ENCODE assay signal across 25 cellular contexts in the genomic region with DNA sequence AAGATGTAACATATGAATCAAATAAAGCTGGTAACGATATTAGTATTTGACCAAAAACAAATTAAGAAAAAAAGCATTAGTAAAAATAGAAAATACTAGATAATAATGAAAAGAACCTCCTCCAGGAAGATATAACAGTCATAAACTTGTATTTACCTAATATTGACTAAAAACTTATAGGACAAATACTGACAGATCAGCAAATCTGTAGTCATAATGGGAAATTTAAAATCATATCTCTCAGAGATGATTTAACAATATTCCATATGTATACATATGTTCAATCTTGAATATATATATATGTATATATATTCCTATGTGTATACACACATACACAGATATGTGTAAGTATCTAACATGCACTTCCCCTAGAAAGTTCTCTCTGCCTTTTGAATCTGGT. TPM values are rescaled to one million over a fixed set of nuclear protein-coding genes. Genes with fewer than 3 reads are reported as not detected.
DNase-seq lines count a peak whose midpoint lies in the region; ATAC-seq, FAIRE-seq and TF ChIP-seq lines count a peak whose summit lies in the region.
"Had no signal": no experiment of that assay in that cellular context is flagged by ENCODE, and none has a peak within 500 bp of the region (broad histone marks: within the 10 kb centered on the region; RNA-seq: fewer than 3 reads in every experiment).

No MANE protein-coding gene starts in this region.

- 3% methylated on average over 1 of the region's 1 CpG for WGBS in HepG2 (ENCODE audit: low lambda C conversion rate)
- 91% methylated on average over 1 of the region's 1 CpG for WGBS in right lobe of liver (ENCODE audit: insufficient coverage, low coverage, low lambda C conversion rate, missing lambda C conversion rate)
- 5% methylated on average over 1 of the region's 1 CpG for WGBS in K562 (ENCODE audit: insufficient coverage, low coverage, missing lambda C conversion rate)

- H3K27me3 Mint-ChIP-seq in activated T-cell treated with anti-CD3 and anti-CD28 coated beads, Interleukin-2, amount 50 U/mL, for 72 hours (ENCODE audit: low read depth): no peaks in the 10 kb centered on the region

- H3K9ac ChIP-seq in HepG2 (ENCODE audit: insufficient read depth, low read depth, low read length): no peak overlapping the region
- no peak overlapping the region for H3K9ac ChIP-seq in K562 (ENCODE audit: insufficient read depth in 1 of 2, low read depth in 2 of 2, low read length in 2 of 2)
- H3K9ac ChIP-seq: BLaER1 had no signal

- H3K36me3 ChIP-seq in HepG2 (replicated peaks in 1 of 2; ENCODE audit: control insufficient read depth in 1 of 2, insufficient read depth in 2 of 2, low read length in 2 of 2): no peaks in the 10 kb centered on the region
- H3K36me3 ChIP-seq in right lobe of liver: no peaks in the 10 kb centered on the region
- H3K36me3 ChIP-seq in K562 (ENCODE audit: control insufficient read depth, insufficient read depth, low read length): no peaks in the 10 kb centered on the region
- H3K36me3 ChIP-seq: BE2C, BLaER1 had no signal

- H3K4me1 ChIP-seq in HepG2 (ENCODE audit: insufficient read depth, low read length) (0 out of 2 replicates have a peak, but pooled peaks cover 5% of the 10 kb centered on the region), right lobe of liver (no peaks in the 10 kb centered on the region), K562 (replicated peaks in 1 of 2; ENCODE audit: control insufficient read depth in 2 of 2, insufficient read depth in 2 of 2, low read length in 2 of 2) (no peaks in the 10 kb centered on the region)
- H3K4me1 ChIP-seq: BE2C, BLaER1 had no signal

- no peak overlapping the region for H2AFZ ChIP-seq in HepG2 (ENCODE audit: low read length)
- H2AFZ ChIP-seq in K562 (ENCODE audit: low read depth, low read length): no peak overlapping the region

- POLR2A ChIA-PET in HepG2 (lab: Yijun Ruan, JAX) (no interaction called here), K562 (lab: Yijun Ruan, JAX) (interaction anchor here (0.6 kb wide), 1 partner anchor 19 kb away, joined by 4 read pairs; no protein-coding TSS in a partner anchor)

- no peaks in the 10 kb centered on the region for H4K20me1 ChIP-seq in HepG2 (ENCODE audit: insufficient read depth, low read length)
- no peaks in the 10 kb centered on the region for H4K20me1 ChIP-seq in K562 (replicated peaks; ENCODE audit: control insufficient read depth, insufficient read depth, low read length)
- H4K20me1 ChIP-seq: BLaER1 had no signal

- in situ Hi-C loops in HepG2 (cut with HindIII; ENCODE audit: extremely low pct_ligation_motif_present, low pct_unique_long_range_greater_than_20kb) (no loop called here), K562 (cut with MboI) (no loop called here)

- H3K27ac ChIP-seq in HepG2 (ENCODE audit: extremely low read length, insufficient read depth, low read length): no peak overlapping the region
- H3K27ac ChIP-seq in right lobe of liver: no peak overlapping the region
- H3K27ac ChIP-seq in K562 (ENCODE audit: extremely low read depth, low read depth, low read length): no peak overlapping the region
- H3K27ac ChIP-seq: 22Rv1, BLaER1 had no signal

- no peaks in the 10 kb centered on the region for H3K9me1 ChIP-seq in K562 (ENCODE audit: control insufficient read depth, insufficient read depth, low read length)

- intact Hi-C loops in HepG2 (cut with micrococcal nuclease; ENCODE audit: unreplicated experiment): no loop called here
- intact Hi-C loops in right lobe of liver (cut with DNase I): no loop called here
- intact Hi-C loops in K562 (cut with micrococcal nuclease): no loop called here

- CTCF ChIA-PET in HepG2 (lab: Yijun Ruan, JAX; ENCODE audit: low intra/inter-chr PET ratio, low total read pairs) (no interaction called here), K562 (lab: Yijun Ruan, JAX; ENCODE audit: low intra/inter-chr PET ratio) (no interaction called here)

- H3K4me1 Mint-ChIP-seq in activated T-cell treated with anti-CD3 and anti-CD28 coated beads, Interleukin-2, amount 50 U/mL, for 72 hours (ENCODE audit: low read depth): no peaks in the 10 kb centered on the region
- H3K4me1 Mint-ChIP-seq: CD14-positive monocyte; CD4-positive, alpha-beta memory T cell; CD4-positive, CD25-positive, alpha-beta regulatory T cell; CD8-positive, alpha-beta memory T cell had no signal

- H3K9me3 ChIP-seq in HepG2 (ENCODE audit: low read length) (no peaks in the 10 kb centered on the region), right lobe of liver (no peaks in the 10 kb centered on the region), K562 (replicated peaks; ENCODE audit: control insufficient read depth, insufficient read depth, low read depth, low read length) (no peaks in the 10 kb centered on the region)
- H3K9me3 ChIP-seq: BE2C had no signal

- ATAC-seq in HepG2 (no peak), right lobe of liver (no peak), K562 (no peak)
- no peak for ATAC-seq in activated T-cell treated with anti-CD3 and anti-CD28 coated beads, Interleukin-2, amount 50 U/mL, for 72 hours (replicated peaks in 1 of 2)
- ATAC-seq: GM12878 had no signal

- no peak overlapping the region for H3K4me3 Mint-ChIP-seq in activated T-cell treated with anti-CD3 and anti-CD28 coated beads, Interleukin-2, amount 50 U/mL, for 72 hours
- H3K4me3 Mint-ChIP-seq: CD14-positive monocyte; CD4-positive, alpha-beta memory T cell; CD4-positive, CD25-positive, alpha-beta regulatory T cell; CD8-positive, alpha-beta memory T cell had no signal

- TF ChIP-seq EP300 in HepG2 (IDR thresholded peaks at IDR 0.05; ENCODE audit: low read depth in 2 of 2, low read length in 2 of 2) (no peak), HepG2 (CRISPR knock-in tag; IDR thresholded peaks at IDR 0.05; ENCODE audit: borderline replicate concordance) (no peak), K562 (IDR thresholded peaks at IDR 0.05; ENCODE audit: low read length) (no peak)

- H3K9me3 Mint-ChIP-seq in activated T-cell treated with anti-CD3 and anti-CD28 coated beads, Interleukin-2, amount 50 U/mL, for 72 hours: peaks cover 5 to 10% of the 10 kb centered on the region in 2 donors

- H3K27me3 ChIP-seq in HepG2 (ENCODE audit: control insufficient read depth in 1 of 2, insufficient read depth in 2 of 2, low read length in 2 of 2) (no peaks in the 10 kb centered on the region), right lobe of liver (no peaks in the 10 kb centered on the region), K562 (ENCODE audit: control insufficient read depth in 2 of 2, insufficient read depth in 2 of 2, low read length in 2 of 2) (no peaks in the 10 kb centered on the region)
- H3K27me3 ChIP-seq: BE2C, BLaER1 had no signal

- no peak for TF ChIP-seq RAD21 in HepG2 (CRISPR knock-in tag; IDR thresholded peaks at IDR 0.05)
- TF ChIP-seq RAD21 in K562 (CRISPR knock-in tag; conservative IDR thresholded peaks at IDR 0.05 in 1 of 2, IDR thresholded peaks at IDR 0.05 in 1 of 2): no peak

- no peak overlapping the region for H3K4me3 ChIP-seq in HepG2 (replicated peaks in 1 of 3; ENCODE audit: insufficient read depth in 1 of 3, low read depth in 2 of 3, low read length in 3 of 3)
- no peak overlapping the region for H3K4me3 ChIP-seq in right lobe of liver
- H3K4me3 ChIP-seq in K562: no peak overlapping the region
- H3K4me3 ChIP-seq: BLaER1, GM12878 had no signal

- TF ChIP-seq CTCF in HepG2 (CRISPR knock-in tag; IDR thresholded peaks at IDR 0.05) (no peak), right lobe of liver (IDR thresholded peaks at IDR 0.05) (no peak), K562 (IDR thresholded peaks at IDR 0.05 in 2 of 3, conservative IDR thresholded peaks at IDR 0.05 in 1 of 3; ENCODE audit: insufficient read depth in 2 of 3, low read depth in 1 of 3, low read length in 3 of 3) (no peak)

- no peaks in the 10 kb centered on the region for H3K79me2 ChIP-seq in HepG2 (ENCODE audit: insufficient read depth, low read length)
- no peaks in the 10 kb centered on the region for H3K79me2 ChIP-seq in K562 (ENCODE audit: control insufficient read depth, insufficient read depth, low read length)

- no peak for FAIRE-seq in HepG2 (lab: Jason Lieb, UNC)
- FAIRE-seq in K562 (lab: Jason Lieb, UNC): no peak
- FAIRE-seq: GM12878, GM12892, GM18507 had no signal

- no peak overlapping the region for H3K4me2 ChIP-seq in HepG2 (ENCODE audit: low read depth, low read length)
- H3K4me2 ChIP-seq in K562 (ENCODE audit: insufficient read depth, low read length): no peak overlapping the region
- H3K4me2 ChIP-seq: BLaER1 had no signal

- BruUV-seq in HepG2 (replicated peaks; lab: Mats Ljungman, UMichigan) (no TSS peak), K562 (replicated peaks; lab: Mats Ljungman, UMichigan) (no TSS peak)

- DNase-seq in HepG2 (ENCODE audit: low spot score): no peak
- no peak for DNase-seq in right lobe of liver
- DNase-seq in K562 (ENCODE audit: extremely low read depth in 1 of 4, low spot score in 3 of 4): no peak
- no peak for DNase-seq in KG1 (lab: John Stamatoyannopoulos, UW)
- no peak for DNase-seq in activated T-cell treated with anti-CD3 and anti-CD28 coated beads, Interleukin-2, amount 50 U/mL, for 72 hours
- DNase-seq: ACHN; BE2C; C1 segment of cervical spinal cord; CD4-positive, alpha-beta memory T cell; CD4-positive, CD25-positive, alpha-beta regulatory T cell; CD8-positive, alpha-beta memory T cell; COR-L47; DMS 273 treated with DMSO at 0.1 percent for 48 hours; DMS153; DMS53; DMS79; DND-41; EL; GDM1 had no signal

- H3K27ac Mint-ChIP-seq in activated T-cell treated with anti-CD3 and anti-CD28 coated beads, Interleukin-2, amount 50 U/mL, for 72 hours: no peak overlapping the region
- H3K27ac Mint-ChIP-seq: CD14-positive monocyte; CD4-positive, alpha-beta memory T cell; CD4-positive, CD25-positive, alpha-beta regulatory T cell; CD8-positive, alpha-beta memory T cell had no signal

- TF ChIP-seq POLR2A in HepG2 (IDR thresholded peaks at IDR 0.05; ENCODE audit: insufficient read depth in 1 of 2, low read depth in 2 of 2, low read length in 2 of 2) (no peak), right lobe of liver (IDR thresholded peaks at IDR 0.05) (no peak), K562 (conservative IDR thresholded peaks at IDR 0.05) (no peak)

- H3K36me3 Mint-ChIP-seq in activated T-cell treated with anti-CD3 and anti-CD28 coated beads, Interleukin-2, amount 50 U/mL, for 72 hours (ENCODE audit: insufficient read depth in 2 of 2): peaks cover 5 to 7% of the 10 kb centered on the region in 2 donors
- H3K36me3 Mint-ChIP-seq: CD4-positive, alpha-beta memory T cell; CD4-positive, CD25-positive, alpha-beta regulatory T cell had no signal

RNA-seq across cellular contexts. Expression of a gene that starts 52.0 kb away (rescaled TPM):
- total RNA-seq in HepG2 (2016; rRNA removed; fragmentation: Illumina TruSeq; extraction: Trizol) (15.7 and 20.0 TPM in 2 replicates), right lobe of liver (10 to 100 TPM; 45.5 to 84.2 (median 58.7) TPM), K562 (2014; rRNA removed) (10.4 and 10.8 TPM in 2 replicates), K562 (2014; rRNA removed; fragmentation: Illumina TruSeq; extraction: Trizol) (15.0 and 17.6 TPM in 2 replicates), K562 (2015; rRNA removed; fragmentation: Illumina TruSeq; extraction: Trizol) (17.9 and 19.2 TPM in 2 replicates), K562 (2021) (10.6 and 12.1 TPM in 2 replicates)
- total RNA-seq in HepG2 (2016; cell fraction: cytosol; rRNA removed; fragmentation: Illumina TruSeq; extraction: Trizol; ENCODE audit: low read depth): 59.4 and 62.1 TPM in 2 replicates
- total RNA-seq in HepG2 (2016; cell fraction: insoluble cytoplasmic fraction; rRNA removed; fragmentation: Illumina TruSeq; extraction: Trizol): 16.5 and 19.6 TPM in 2 replicates
- total RNA-seq in HepG2 (2016; cell fraction: membrane; rRNA removed; fragmentation: Illumina TruSeq; extraction: Trizol): 19.5 and 21.4 TPM in 2 replicates
- 16.9 and 19.5 TPM in 2 replicates for total RNA-seq in HepG2 (2016; cell fraction: nucleus; rRNA removed; fragmentation: Illumina TruSeq; extraction: Trizol)
- polyA plus RNA-seq in HepG2 (2011; rRNA removed) (25.6 and 27.5 TPM in 2 replicates), K562 (2011; rRNA removed) (9.7 TPM in 2 replicates), K562 (2014; fragmentation: Illumina TruSeq; extraction: Trizol) (11.4 and 13.1 TPM in 2 replicates), K562 (2014; fragmentation: Nextera tagmentation; extraction: Ambion mirVana) (10 to 100 TPM; 12.6 to 15.4 TPM), K562 (2014; rRNA removed) (11.7 and 12.3 TPM in 2 replicates)
- 26.7 and 28.9 TPM in 2 replicates for polyA plus RNA-seq in HepG2 (2011; cell fraction: cytosol; rRNA removed)
- 13.2 and 13.8 TPM in 2 replicates for polyA plus RNA-seq in HepG2 (2011; cell fraction: nucleus; rRNA removed)
- 19.3 and 23.4 TPM in 2 replicates for polyA plus RNA-seq in HepG2 (2012)
- 6.2 and 8.4 TPM in 2 replicates for polyA plus RNA-seq in HepG2 (2016; cell fraction: cytosol; fragmentation: Illumina TruSeq; extraction: Trizol; ENCODE audit: low read depth)
- 13.0 and 14.8 TPM in 2 replicates for polyA plus RNA-seq in HepG2 (2016; cell fraction: insoluble cytoplasmic fraction; fragmentation: Illumina TruSeq; extraction: Trizol; ENCODE audit: low read depth)
- polyA plus RNA-seq in HepG2 (2016; cell fraction: membrane; fragmentation: Illumina TruSeq; extraction: Trizol; ENCODE audit: low read depth): 9.0 and 11.2 TPM in 2 replicates
- polyA plus RNA-seq in HepG2 (2016; cell fraction: nucleus; fragmentation: Illumina TruSeq; extraction: Trizol; ENCODE audit: insufficient read depth, low read depth): 7.0 and 8.3 TPM in 2 replicates
- polyA minus RNA-seq in HepG2 (2011; rRNA and poly(A)+ RNA removed; ENCODE audit: low replicate concordance): 11.3 and 53.1 TPM in 2 replicates
- 9.6 and 14.5 TPM in 2 replicates for polyA minus RNA-seq in HepG2 (2011; cell fraction: cytosol; rRNA and poly(A)+ RNA removed)
- 62.8 and 75.2 TPM in 2 replicates for polyA minus RNA-seq in HepG2 (2011; cell fraction: nucleus; rRNA and poly(A)+ RNA removed)
- total RNA-seq in K562 (2011; cell fraction: chromatin; rRNA removed; ENCODE audit: low replicate concordance): 24.6 and 32.7 TPM in 2 replicates
- 11.2 and 13.0 TPM in 2 replicates for total RNA-seq in K562 (2011; cell fraction: nucleolus; rRNA removed)
- 22.0 and 23.1 TPM in 2 replicates for total RNA-seq in K562 (2011; cell fraction: nucleoplasm; rRNA removed)
- polyA plus RNA-seq in K562 (2011; cell fraction: cytosol; rRNA removed): 5.6 and 10.0 TPM in 2 replicates
- polyA plus RNA-seq in K562 (2011; cell fraction: nucleus; rRNA removed): 7.6 and 11.6 TPM in 2 replicates
- 11.1 and 43.7 TPM in 2 replicates for polyA plus RNA-seq in K562 (2012)
- 20.1 and 26.5 TPM in 2 replicates for polyA minus RNA-seq in K562 (2011; rRNA and poly(A)+ RNA removed)
- polyA minus RNA-seq in K562 (2011; cell fraction: cytosol; rRNA and poly(A)+ RNA removed): 6.1 and 6.9 TPM in 2 replicates
- polyA minus RNA-seq in K562 (2011; cell fraction: nucleus; rRNA and poly(A)+ RNA removed): 19.9 and 37.7 TPM in 2 replicates
- total RNA-seq in activated T-cell treated with anti-CD3 and anti-CD28 coated beads, Interleukin-2, amount 50 U/mL, for 72 hours: 10 to 100 TPM; 12.4 to 17.9 TPM
